ENCODE assay signal across 13 cellular contexts in genomic region chr4:119038465-119038864, GRCh38.
A peak's percentile ranks its signal among the peaks of the same experiment; 100 is the strongest.
DNase-seq lines count a peak whose midpoint lies in the region; ATAC-seq and TF ChIP-seq lines count a peak whose summit lies in the region.
"Had no signal": no experiment of that assay in that cellular context is flagged by ENCODE, and none has a peak within 500 bp of the region (broad histone marks: within the 10 kb centered on the region; RNA-seq: fewer than 3 reads in every experiment).

No MANE protein-coding gene starts in this region.

- no peak overlapping the region for H2BK12ac ChIP-seq in mesenchymal stem cell (ENCODE audit: low read length in 2 of 2)

- no peak overlapping the region for H3K4me2 ChIP-seq in mesenchymal stem cell (ENCODE audit: low read length, poor library complexity, severe bottlenecking)
- H3K4me2 ChIP-seq: hepatocyte had no signal

- H3K27me3 Mint-ChIP-seq in activated T-helper 1 cell treated with anti-CD3 and anti-CD28 coated beads, Interleukin-12 subunit alpha, Interleukin-12 subunit beta, Interleukin-2, Interleukin-4 antibody, amounts not matched to agents 30 ng/mL and 10 ng/mL and 1 ng/mL, durations not matched to agents 14 hours and 24 hours and 36 hours (ENCODE audit: insufficient read depth), result no peaks in the 10 kb centered on the region
- H3K27me3 Mint-ChIP-seq: progenitor cell of endocrine pancreas had no signal

- WGBS in heart left ventricle, 4 donors, result 44 to 70% (median 55%) methylated on average over 2 of the region's 2 CpGs
- 78% methylated on average over 2 of the region's 2 CpGs for WGBS in mesenchymal stem cell

- no peak overlapping the region for H3K23ac ChIP-seq in mesenchymal stem cell (ENCODE audit: low read length in 2 of 2)

- H3K27ac ChIP-seq in heart left ventricle (peak overlapping the region in 9 of 12 donors; percentile 25 to 91 (median 35)), mesenchymal stem cell (ENCODE audit: low read length, poor library complexity, severe bottlenecking) (no peak overlapping the region), vagina (peak overlapping the region; percentile 44)
- H3K27ac ChIP-seq: hepatocyte had no signal

- H3K9me3 Mint-ChIP-seq in activated T-helper 1 cell treated with anti-CD3 and anti-CD28 coated beads, Interleukin-12 subunit alpha, Interleukin-12 subunit beta, Interleukin-2, Interleukin-4 antibody, amounts not matched to agents 30 ng/mL and 10 ng/mL and 1 ng/mL, durations not matched to agents 14 hours and 24 hours and 36 hours, result no peaks in the 10 kb centered on the region

- H2BK5ac ChIP-seq in mesenchymal stem cell (ENCODE audit: low read depth, low read length, poor library complexity, severe bottlenecking), result no peak overlapping the region

- intact Hi-C loops in heart left ventricle (cut with DNase I) (loop anchor here in 4 of 10 donors (5.0 to 10.0 kb wide), 3 partner anchors 56 to 284 kb away; no protein-coding TSS in a partner anchor), Right ventricle myocardium superior (cut with DNase I) (no loop called here), vagina (cut with DNase I) (no loop called here)
- intact Hi-C loops in activated T-helper 1 cell treated with anti-CD3 and anti-CD28 coated beads, Interleukin-12 subunit alpha, Interleukin-12 subunit beta, Interleukin-2, Interleukin-4 antibody, amounts not matched to agents 30 ng/mL and 10 ng/mL and 1 ng/mL, durations not matched to agents 14 hours and 24 hours and 36 hours (cut with micrococcal nuclease), result loop anchor here (1.0 kb wide), 2 partner anchors 171 to 200 kb away; no protein-coding TSS in a partner anchor

- H3K4me3 ChIP-seq in heart left ventricle (no peak overlapping the region), mesenchymal stem cell (ENCODE audit: insufficient read depth in 1 of 2, low read depth in 1 of 2, low read length in 2 of 2) (no peak overlapping the region), vagina (no peak overlapping the region)
- H3K4me3 ChIP-seq: hepatocyte, lung had no signal

- no peak overlapping the region for H2BK120ac ChIP-seq in mesenchymal stem cell (ENCODE audit: low read depth, low read length)

- H4K91ac ChIP-seq in mesenchymal stem cell (ENCODE audit: low read length), result no peak overlapping the region

- H3K9ac ChIP-seq in mesenchymal stem cell (ENCODE audit: low read length), result peak overlapping the region; percentile 56

- ATAC-seq in heart left ventricle, result no peak
- ATAC-seq in Right ventricle myocardium superior (ENCODE audit: poor library complexity), result no peak
- ATAC-seq in HG02973 (IDR thresholded peaks at IDR 0.05; ENCODE audit: unreplicated experiment), result no peak
- ATAC-seq in GM21423 (IDR thresholded peaks at IDR 0.05; ENCODE audit: unreplicated experiment), result no peak

- H3K36me3 ChIP-seq in heart left ventricle (peaks cover 0 to 17% (median 0%) of the 10 kb centered on the region in 9 donors), mesenchymal stem cell (ENCODE audit: control insufficient read depth in 1 of 2, insufficient read depth in 2 of 2, low read depth in 1 of 2, low read length in 2 of 2) (peaks cover 0 to 11% of the 10 kb centered on the region in 2 experiments), vagina (no peaks in the 10 kb centered on the region)

- H2BK15ac ChIP-seq in mesenchymal stem cell (ENCODE audit: low read depth, poor library complexity, severe bottlenecking), result no peak overlapping the region

- no peak overlapping the region for H3K4me3 Mint-ChIP-seq in activated T-helper 1 cell treated with anti-CD3 and anti-CD28 coated beads, Interleukin-12 subunit alpha, Interleukin-12 subunit beta, Interleukin-2, Interleukin-4 antibody, amounts not matched to agents 30 ng/mL and 10 ng/mL and 1 ng/mL, durations not matched to agents 14 hours and 24 hours and 36 hours

- H4K8ac ChIP-seq in mesenchymal stem cell (ENCODE audit: low read length), result no peak overlapping the region

- no peaks in the 10 kb centered on the region for H3K9me3 ChIP-seq in heart left ventricle
- H3K9me3 ChIP-seq in mesenchymal stem cell (ENCODE audit: control insufficient read depth, low read length), result no peaks in the 10 kb centered on the region
- no peaks in the 10 kb centered on the region for H3K9me3 ChIP-seq in vagina

- H3K4me1 ChIP-seq in heart left ventricle, result peaks cover 0 to 84% (median 54%) of the 10 kb centered on the region in 12 donors
- H3K4me1 ChIP-seq in mesenchymal stem cell (ENCODE audit: control insufficient read depth, insufficient read depth, low read depth, low read length), result peaks cover 6% of the 10 kb centered on the region
- peaks cover 46% of the 10 kb centered on the region for H3K4me1 ChIP-seq in vagina

- TF ChIP-seq POLR2A in heart left ventricle (IDR thresholded peaks at IDR 0.05), result no peak
- TF ChIP-seq POLR2A in vagina (IDR thresholded peaks at IDR 0.05), result no peak

- H3K27me3 ChIP-seq in heart left ventricle, result no peaks in the 10 kb centered on the region
- H3K27me3 ChIP-seq in mesenchymal stem cell (ENCODE audit: control insufficient read depth in 1 of 2, insufficient read depth in 1 of 2, low read length in 2 of 2), result no peaks in the 10 kb centered on the region
- H3K27me3 ChIP-seq in vagina, result no peaks in the 10 kb centered on the region
- H3K27me3 ChIP-seq: hepatocyte had no signal

- H3K79me1 ChIP-seq in mesenchymal stem cell (replicated peaks; ENCODE audit: low read length, poor library complexity, severe bottlenecking), result no peaks in the 10 kb centered on the region

- no peak overlapping the region for H2AK5ac ChIP-seq in mesenchymal stem cell (ENCODE audit: low read length, severe bottlenecking)

- TF ChIP-seq CTCF in heart left ventricle (IDR thresholded peaks at IDR 0.05) (no peak), vagina (IDR thresholded peaks at IDR 0.05) (no peak)

- H3K14ac ChIP-seq in mesenchymal stem cell (ENCODE audit: low read length in 2 of 2), result no peak overlapping the region

- H3K36me3 Mint-ChIP-seq in activated T-helper 1 cell treated with anti-CD3 and anti-CD28 coated beads, Interleukin-12 subunit alpha, Interleukin-12 subunit beta, Interleukin-2, Interleukin-4 antibody, amounts not matched to agents 30 ng/mL and 10 ng/mL and 1 ng/mL, durations not matched to agents 14 hours and 24 hours and 36 hours (ENCODE audit: low read depth), result no peaks in the 10 kb centered on the region

- DNase-seq in heart left ventricle (no peak), Right ventricle myocardium superior (no peak), amniotic epithelial cell (ENCODE audit: low read depth) (peak; percentile 63), mesenchymal stem cell (no peak), vagina (ENCODE audit: extremely low spot score in 2 of 2) (no peak)
- no peak for DNase-seq in activated T-helper 1 cell treated with anti-CD3 and anti-CD28 coated beads, Interleukin-12 subunit alpha, Interleukin-12 subunit beta, Interleukin-2, Interleukin-4 antibody, amounts not matched to agents 30 ng/mL and 10 ng/mL and 1 ng/mL, durations not matched to agents 14 hours and 24 hours and 36 hours (ENCODE audit: low spot score)
- DNase-seq: activated naive CD4-positive, alpha-beta T cell; AML-193 had no signal

- H2AFZ ChIP-seq in mesenchymal stem cell (ENCODE audit: low read depth, low read length), result no peak overlapping the region
- H2AFZ ChIP-seq: hepatocyte had no signal

- H3K4ac ChIP-seq in mesenchymal stem cell (ENCODE audit: low read depth in 1 of 2, low read length in 2 of 2), result no peak overlapping the region

- no peak overlapping the region for H3K27ac Mint-ChIP-seq in activated T-helper 1 cell treated with anti-CD3 and anti-CD28 coated beads, Interleukin-12 subunit alpha, Interleukin-12 subunit beta, Interleukin-2, Interleukin-4 antibody, amounts not matched to agents 30 ng/mL and 10 ng/mL and 1 ng/mL, durations not matched to agents 14 hours and 24 hours and 36 hours
- H3K27ac Mint-ChIP-seq: progenitor cell of endocrine pancreas had no signal

- peaks cover 6% of the 10 kb centered on the region for H3K4me1 Mint-ChIP-seq in activated T-helper 1 cell treated with anti-CD3 and anti-CD28 coated beads, Interleukin-12 subunit alpha, Interleukin-12 subunit beta, Interleukin-2, Interleukin-4 antibody, amounts not matched to agents 30 ng/mL and 10 ng/mL and 1 ng/mL, durations not matched to agents 14 hours and 24 hours and 36 hours (ENCODE audit: low read depth)

- H3K18ac ChIP-seq in mesenchymal stem cell (ENCODE audit: low read depth in 1 of 2, low read length in 2 of 2), result no peak overlapping the region
